ENCODE assay signal across 18 cellular contexts in the genomic region with DNA sequence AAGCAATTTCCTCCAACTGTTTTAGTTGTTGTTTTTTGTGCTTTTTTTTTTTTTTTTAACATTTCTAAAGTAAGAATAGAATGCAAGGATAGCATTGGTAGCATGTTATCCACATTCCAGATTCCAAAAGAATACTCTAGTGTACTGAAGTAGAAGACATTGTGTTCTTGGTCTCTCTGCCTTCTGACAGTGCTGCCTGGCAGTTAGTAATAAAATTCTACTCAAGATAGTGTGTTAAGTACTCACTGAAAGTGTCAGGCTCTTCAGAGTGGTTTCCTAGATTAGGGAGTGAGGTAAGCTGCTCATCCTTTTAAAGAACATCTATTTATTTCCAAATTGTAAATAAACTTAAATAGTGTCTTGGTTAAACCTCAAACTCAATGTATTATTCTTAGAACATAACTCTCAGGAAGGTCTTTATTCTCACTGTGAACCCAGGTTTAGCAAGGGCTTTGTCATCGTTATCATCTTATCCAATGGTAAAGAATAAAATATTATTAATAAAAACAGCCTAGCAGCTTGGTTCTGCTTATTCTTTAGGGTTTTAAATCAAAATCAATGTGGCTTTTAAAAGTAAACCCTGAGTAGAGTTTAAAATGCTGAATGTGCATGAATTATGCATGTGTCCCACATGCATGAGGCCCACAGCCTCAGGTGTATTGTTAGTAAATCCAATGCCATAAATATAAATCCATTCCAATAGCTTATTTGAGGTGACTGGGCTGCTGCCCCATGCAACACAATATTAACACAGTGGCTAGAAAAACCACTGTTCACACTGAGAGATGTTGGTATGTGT.
"Had no signal": no experiment of that assay in that cellular context is flagged by ENCODE, and none has a peak within 500 bp of the region (broad histone marks: within the 10 kb centered on the region; RNA-seq: fewer than 3 reads in every experiment).

No MANE protein-coding gene starts in this region.

- H3K36me3 ChIP-seq: esophagus muscularis mucosa, gastrocnemius medialis, neutrophil, tibial artery, upper lobe of left lung, vagina had no signal

- H3K4me3 Mint-ChIP-seq: naive thymus-derived CD4-positive, alpha-beta T cell; nephron progenitor cell; stimulated activated effector memory CD8-positive, alpha-beta T cell treated with anti-CD3 and anti-CD28 coated beads, Interleukin-12 subunit alpha, Interleukin-12 subunit beta, amount 100 ng/mL, for 72 hours; stimulated activated naive CD8-positive, alpha-beta T cell treated with anti-CD3 and anti-CD28 coated beads, Interleukin-15, Interleukin-2, amounts not matched to agents 100 ng/mL and 50 ng/mL, for 24 hours had no signal

- H3K36me3 Mint-ChIP-seq: naive thymus-derived CD4-positive, alpha-beta T cell; stimulated activated effector memory CD8-positive, alpha-beta T cell treated with anti-CD3 and anti-CD28 coated beads, Interleukin-12 subunit alpha, Interleukin-12 subunit beta, amount 100 ng/mL, for 72 hours had no signal

- H3K27ac Mint-ChIP-seq: naive thymus-derived CD4-positive, alpha-beta T cell; nephron progenitor cell; stimulated activated effector memory CD8-positive, alpha-beta T cell treated with anti-CD3 and anti-CD28 coated beads, Interleukin-12 subunit alpha, Interleukin-12 subunit beta, amount 100 ng/mL, for 72 hours; stimulated activated naive CD8-positive, alpha-beta T cell treated with anti-CD3 and anti-CD28 coated beads, Interleukin-15, Interleukin-2, amounts not matched to agents 100 ng/mL and 50 ng/mL, for 24 hours had no signal

- H3K27me3 ChIP-seq: esophagus muscularis mucosa, gastrocnemius medialis, neutrophil, tibial artery, upper lobe of left lung, vagina had no signal

- H3K4me1 ChIP-seq: esophagus muscularis mucosa, gastrocnemius medialis, psoas muscle, upper lobe of left lung, vagina had no signal

- H3K27me3 Mint-ChIP-seq: naive thymus-derived CD4-positive, alpha-beta T cell; stimulated activated naive CD8-positive, alpha-beta T cell treated with anti-CD3 and anti-CD28 coated beads, Interleukin-15, Interleukin-2, amounts not matched to agents 100 ng/mL and 50 ng/mL, for 24 hours had no signal

- H3K4me1 Mint-ChIP-seq: nephron progenitor cell; stimulated activated effector memory CD8-positive, alpha-beta T cell treated with anti-CD3 and anti-CD28 coated beads, Interleukin-12 subunit alpha, Interleukin-12 subunit beta, amount 100 ng/mL, for 72 hours had no signal

- FAIRE-seq: endometrium, keratinocyte had no signal

- ATAC-seq: gastrocnemius medialis; naive thymus-derived CD4-positive, alpha-beta T cell; psoas muscle; stimulated activated effector memory CD8-positive, alpha-beta T cell treated with anti-CD3 and anti-CD28 coated beads, Interleukin-12 subunit alpha, Interleukin-12 subunit beta, amount 100 ng/mL, for 72 hours had no signal

- H3K9me3 Mint-ChIP-seq: nephron progenitor cell; stimulated activated naive CD8-positive, alpha-beta T cell treated with anti-CD3 and anti-CD28 coated beads, Interleukin-15, Interleukin-2, amounts not matched to agents 100 ng/mL and 50 ng/mL, for 24 hours had no signal

- H3K27ac ChIP-seq: epithelial cell of prostate, esophagus muscularis mucosa, gastrocnemius medialis, neutrophil, psoas muscle, upper lobe of left lung, vagina had no signal

- DNase-seq: effector memory CD4-positive, alpha-beta T cell; gastrocnemius medialis; mesendoderm; naive thymus-derived CD4-positive, alpha-beta T cell; nephron progenitor cell; psoas muscle; stimulated activated CD4-positive, alpha-beta T cell treated with anti-CD3 and anti-CD28 coated beads, Interleukin-4, amount 100 ng/mL, for 1 hour; stimulated activated CD8-positive, alpha-beta memory T cell treated with anti-CD3 and anti-CD28 coated beads, Interleukin-4, amount 100 ng/mL, for 48 hours; tibial artery; upper lobe of left lung had no signal

- H3K9me3 ChIP-seq: esophagus muscularis mucosa, gastrocnemius medialis, neutrophil, psoas muscle, tibial artery, upper lobe of left lung, vagina had no signal

- H3K4me3 ChIP-seq: esophagus muscularis mucosa, gastrocnemius medialis, psoas muscle, tibial artery, upper lobe of left lung, vagina had no signal
